ENCODE assay signal across 19 cellular contexts in the genomic region with DNA sequence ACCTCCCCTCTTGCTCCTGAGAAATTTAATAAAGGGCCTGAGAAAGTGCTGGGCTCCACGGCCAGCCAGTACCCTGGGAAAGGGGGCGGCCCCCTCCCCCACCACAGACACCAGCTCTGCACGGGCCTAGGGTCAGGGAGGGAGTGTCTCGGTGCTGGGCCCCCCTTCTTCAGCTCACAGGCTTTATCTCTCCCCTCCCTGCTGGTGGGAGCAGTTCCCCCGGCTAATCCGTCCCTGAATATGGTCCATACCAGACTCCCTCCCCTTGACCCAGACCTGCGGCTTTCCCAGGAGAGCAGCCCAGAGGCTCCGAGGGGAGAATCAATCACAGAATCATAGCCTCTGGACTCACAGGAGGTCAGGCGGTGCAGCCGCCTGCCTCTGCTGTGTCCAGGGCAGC. TPM values are rescaled to one million over a fixed set of nuclear protein-coding genes. Genes with fewer than 3 reads are reported as not detected.
A peak's percentile ranks its signal among the peaks of the same experiment; 100 is the strongest.
DNase-seq lines count a peak whose midpoint lies in the region; ATAC-seq, FAIRE-seq and TF ChIP-seq lines count a peak whose summit lies in the region.
"Had no signal": no experiment of that assay in that cellular context is flagged by ENCODE, and none has a peak within 500 bp of the region (broad histone marks: within the 10 kb centered on the region; RNA-seq: fewer than 3 reads in every experiment).

No MANE protein-coding gene starts in this region.

- H3K4me3 ChIP-seq in kidney (ENCODE audit: low read length in 2 of 2) = no peak overlapping the region
- H3K4me3 ChIP-seq: SJSA1 had no signal

- DNase-seq in NCI-H82 (lab: John Stamatoyannopoulos, UW) (peak; percentile 35), NCI-H82 treated with DMSO at 0.1 percent for 48 hours (lab: John Stamatoyannopoulos, UW; ENCODE audit: unreplicated experiment) (no peak), kidney (peak; percentile 39), posterior vena cava (ENCODE audit: low spot score) (peak; percentile 54), UCSD-AML1 (lab: John Stamatoyannopoulos, UW; ENCODE audit: unreplicated experiment) (no peak), NCI-H1436 (lab: John Stamatoyannopoulos, UW) (no peak)
- DNase-seq: AML-193, DMS79, HCEC 1CT, MM.1S, NCI-H1092, NCI-H1694 treated with DMSO at 0.1 percent for 48 hours, NCI-H524 had no signal

- intact Hi-C loops in kidney (cut with DNase I) = no loop called here
- intact Hi-C loops in posterior vena cava (cut with DNase I) = loop anchor here in 1 of 2 donors (10.0 kb wide), 1 partner anchor 1084 kb away; no protein-coding TSS in a partner anchor

- H3K36me3 ChIP-seq in kidney (ENCODE audit: control insufficient read depth in 1 of 2, insufficient read depth in 2 of 2, low read length in 2 of 2) = no peaks in the 10 kb centered on the region
- H3K36me3 ChIP-seq: SJSA1 had no signal

- H3K9me3 Mint-ChIP-seq in brain = peaks cover 0 to 5% (median 0%) of the 10 kb centered on the region in 5 experiments

- H3K4me3 Mint-ChIP-seq in brain = peak overlapping the region in 1 of 5 experiments; percentile 1
- H3K4me3 Mint-ChIP-seq: CD14-positive monocyte had no signal

- no peak overlapping the region for H3K9ac ChIP-seq in kidney (ENCODE audit: low read length in 2 of 2)

- no peak for FAIRE-seq in kidney (lab: Jason Lieb, UNC)

- no peak for TF ChIP-seq CTCF in brain (conservative IDR thresholded peaks at IDR 0.05)
- TF ChIP-seq CTCF in kidney (IDR thresholded peaks at IDR 0.05; ENCODE audit: borderline replicate concordance, extremely low read depth, insufficient read depth) = no peak

- no peaks in the 10 kb centered on the region for H3K4me1 ChIP-seq in kidney (ENCODE audit: control insufficient read depth in 1 of 2, insufficient read depth in 1 of 2, low read depth in 1 of 2, low read length in 2 of 2)
- H3K4me1 ChIP-seq: SJSA1 had no signal

- no peaks in the 10 kb centered on the region for H3K9me3 ChIP-seq in kidney (ENCODE audit: control insufficient read depth in 1 of 2, low read length in 2 of 2)
- H3K9me3 ChIP-seq: SJSA1 had no signal

- no peak for ATAC-seq in HG02973 (IDR thresholded peaks at IDR 0.05; ENCODE audit: unreplicated experiment)

- H3K27ac Mint-ChIP-seq in brain = peak overlapping the region in 3 of 5 experiments; percentile 1 to 95 (median 63)
- H3K27ac Mint-ChIP-seq: CD14-positive monocyte had no signal

- H3K36me3 Mint-ChIP-seq in brain = no peaks in the 10 kb centered on the region
- H3K36me3 Mint-ChIP-seq: CD14-positive monocyte had no signal

- peaks cover 32% of the 10 kb centered on the region for H3K4me1 Mint-ChIP-seq in brain
- H3K4me1 Mint-ChIP-seq: CD14-positive monocyte had no signal

- H3K27ac ChIP-seq in kidney (ENCODE audit: low read depth in 2 of 2, low read length in 2 of 2) = no peak overlapping the region
- H3K27ac ChIP-seq: 22Rv1, SJSA1 had no signal

- H3K27me3 Mint-ChIP-seq in brain = peaks cover 16% of the 10 kb centered on the region

RNA-seq across cellular contexts. Expression of gene RSPO1, which starts 26.0 kb away (rescaled TPM):
- polyA plus RNA-seq in brain (ENCODE audit: insufficient read depth, low read depth, low replicate concordance) (not detected), kidney (ENCODE audit: insufficient read depth, low read depth, low replicate concordance) (0.26 TPM)
- total RNA-seq in kidney (0.19 TPM), posterior vena cava (1 to 10 TPM in 1 of 2 donors, under 1 TPM in 1; 0.60 to 1.2 TPM)
- total RNA-seq: LHCN-M2, SJSA1 had no signal
- polyA plus RNA-seq: CD14-positive monocyte had no signal

RNA-seq across cellular contexts. Expression of gene CDCA8, which starts 31.7 kb away (rescaled TPM):
- polyA plus RNA-seq in brain (ENCODE audit: insufficient read depth, low read depth, low replicate concordance) (48.1 TPM), kidney (ENCODE audit: insufficient read depth, low read depth, low replicate concordance) (0.71 TPM)
- total RNA-seq in kidney (1.0 TPM), posterior vena cava (under 1 TPM; 0.42 to 0.48 TPM)

Comparison
In these comparisons a context has a peak if more than half of its experiments do, and no peak if none do; other contexts are left out.
1. DNase-seq: peak in NCI-H82 (single experiment), kidney (single experiment) and posterior vena cava (single experiment); none in NCI-H82 treated with DMSO at 0.1 percent for 48 hours (single experiment), UCSD-AML1 (single experiment) and NCI-H1436 (single experiment).